In genomic region chr5:150286820-150287219, GRCh38 we compare ENCODE assay signal across 11 cellular contexts. TPM values are rescaled to one million over a fixed set of nuclear protein-coding genes. Genes with fewer than 3 reads are reported as not detected.
DNase-seq lines count a peak whose midpoint lies in the region; ATAC-seq and TF ChIP-seq lines count a peak whose summit lies in the region.
"Had no signal": no experiment of that assay in that cellular context is flagged by ENCODE, and none has a peak within 500 bp of the region (broad histone marks: within the 10 kb centered on the region; RNA-seq: fewer than 3 reads in every experiment).

No MANE protein-coding gene starts in this region.

- no peak for DNase-seq in activated CD8-positive, alpha-beta memory T cell treated with anti-CD3 and anti-CD28 coated beads, Interleukin-2, amount 10 ng/mL, durations not matched to agents 7 days and 5 days
- no peak for DNase-seq in activated CD8-positive, alpha-beta memory T cell treated with anti-CD3 and anti-CD28 coated beads, Interleukin-2, amount 50 U/mL, for 48 hours
- DNase-seq in RKO (ENCODE audit: low spot score) (peak; percentile 22), fibroblast of villous mesenchyme (ENCODE audit: low read depth) (no peak), NCI-H187 (lab: John Stamatoyannopoulos, UW) (no peak), SKM-1 (lab: John Stamatoyannopoulos, UW; ENCODE audit: unreplicated experiment) (no peak), hepatic stellate cell (ENCODE audit: low spot score) (no peak)
- no peak for DNase-seq in stimulated activated naive CD8-positive, alpha-beta T cell treated with anti-CD3 and anti-CD28 coated beads, Interleukin-15, amount 100 ng/mL, for 72 hours
- DNase-seq: DMS153, T-helper 1 cell had no signal

- CTCF ChIA-PET in activated CD8-positive, alpha-beta memory T cell treated with anti-CD3 and anti-CD28 coated beads, Interleukin-2, amount 10 ng/mL, durations not matched to agents 7 days and 5 days (lab: Charles Lee): interaction anchor here (2.0 kb wide), 1 partner anchor 63 kb away, joined by 6 read pairs; no protein-coding TSS in a partner anchor

- ATAC-seq in activated CD8-positive, alpha-beta memory T cell treated with anti-CD3 and anti-CD28 coated beads, Interleukin-2, amount 10 ng/mL, durations not matched to agents 7 days and 5 days: peak; percentile 52
- peak; percentile 59 for ATAC-seq in stimulated activated naive CD8-positive, alpha-beta T cell treated with anti-CD3 and anti-CD28 coated beads, Interleukin-15, amount 100 ng/mL, for 72 hours

- no peak overlapping the region for H3K4me3 Mint-ChIP-seq in activated CD8-positive, alpha-beta memory T cell treated with anti-CD3 and anti-CD28 coated beads, Interleukin-2, amount 10 ng/mL, durations not matched to agents 7 days and 5 days
- H3K4me3 Mint-ChIP-seq in stimulated activated naive CD8-positive, alpha-beta T cell treated with anti-CD3 and anti-CD28 coated beads, Interleukin-15, amount 100 ng/mL, for 72 hours: no peak overlapping the region

- H3K27me3 Mint-ChIP-seq in activated CD8-positive, alpha-beta memory T cell treated with anti-CD3 and anti-CD28 coated beads, Interleukin-2, amount 10 ng/mL, durations not matched to agents 7 days and 5 days: peaks cover 17% of the 10 kb centered on the region
- peaks cover 11% of the 10 kb centered on the region for H3K27me3 Mint-ChIP-seq in stimulated activated naive CD8-positive, alpha-beta T cell treated with anti-CD3 and anti-CD28 coated beads, Interleukin-15, amount 100 ng/mL, for 72 hours

- H3K4me3 ChIP-seq in fibroblast of villous mesenchyme (ENCODE audit: low read depth, low read length): no peak overlapping the region

- peak; percentile 28 for TF ChIP-seq CTCF in fibroblast of villous mesenchyme (IDR thresholded peaks at IDR 0.05; ENCODE audit: insufficient read depth, low read depth, low read length)

- no peaks in the 10 kb centered on the region for H3K36me3 Mint-ChIP-seq in activated CD8-positive, alpha-beta memory T cell treated with anti-CD3 and anti-CD28 coated beads, Interleukin-2, amount 10 ng/mL, durations not matched to agents 7 days and 5 days

- no peaks in the 10 kb centered on the region for H3K9me3 Mint-ChIP-seq in activated CD8-positive, alpha-beta memory T cell treated with anti-CD3 and anti-CD28 coated beads, Interleukin-2, amount 10 ng/mL, durations not matched to agents 7 days and 5 days (ENCODE audit: low read depth)
- no peaks in the 10 kb centered on the region for H3K9me3 Mint-ChIP-seq in stimulated activated naive CD8-positive, alpha-beta T cell treated with anti-CD3 and anti-CD28 coated beads, Interleukin-15, amount 100 ng/mL, for 72 hours

- no peak overlapping the region for H3K27ac Mint-ChIP-seq in activated CD8-positive, alpha-beta memory T cell treated with anti-CD3 and anti-CD28 coated beads, Interleukin-2, amount 10 ng/mL, durations not matched to agents 7 days and 5 days
- H3K27ac Mint-ChIP-seq in stimulated activated naive CD8-positive, alpha-beta T cell treated with anti-CD3 and anti-CD28 coated beads, Interleukin-15, amount 100 ng/mL, for 72 hours: peak overlapping the region in 1 of 2 donors; percentile 12

- no peaks in the 10 kb centered on the region for H3K4me1 Mint-ChIP-seq in activated CD8-positive, alpha-beta memory T cell treated with anti-CD3 and anti-CD28 coated beads, Interleukin-2, amount 10 ng/mL, durations not matched to agents 7 days and 5 days
- no peaks in the 10 kb centered on the region for H3K4me1 Mint-ChIP-seq in stimulated activated naive CD8-positive, alpha-beta T cell treated with anti-CD3 and anti-CD28 coated beads, Interleukin-15, amount 100 ng/mL, for 72 hours

RNA-seq across cellular contexts. Expression of gene CAMK2A, which starts 2.8 kb away (rescaled TPM):
- total RNA-seq in activated CD8-positive, alpha-beta memory T cell treated with anti-CD3 and anti-CD28 coated beads, Interleukin-2, amount 10 ng/mL, durations not matched to agents 7 days and 5 days: not detected
- total RNA-seq in fibroblast of villous mesenchyme: 1.3 TPM in 2 replicates
- total RNA-seq: dermis microvascular lymphatic vessel endothelial cell had no signal

RNA-seq across cellular contexts. Expression of gene ARSI, which starts 15.9 kb away (rescaled TPM):
- not detected for total RNA-seq in activated CD8-positive, alpha-beta memory T cell treated with anti-CD3 and anti-CD28 coated beads, Interleukin-2, amount 10 ng/mL, durations not matched to agents 7 days and 5 days
- total RNA-seq in fibroblast of villous mesenchyme: 13.8 and 23.5 TPM in 2 replicates

Comparison
In these comparisons a context has a peak if more than half of its experiments do, and no peak if none do; other contexts are left out.
1. RNA of gene ARSI, which starts 15.9 kb away (total RNA-seq): 13.8 to 23.5 TPM in fibroblast of villous mesenchyme; not detected in activated CD8-positive, alpha-beta memory T cell treated with anti-CD3 and anti-CD28 coated beads, Interleukin-2, amount 10 ng/mL, durations not matched to agents 7 days and 5 days; every median in the first group is over 10 times any median in the second.